ENCODE assay signal across 13 cellular contexts in genomic region chr10:282294-283139, GRCh38.
A peak's percentile ranks its signal among the peaks of the same experiment; 100 is the strongest.
DNase-seq lines count a peak whose midpoint lies in the region; ATAC-seq and TF ChIP-seq lines count a peak whose summit lies in the region.
"Had no signal": no experiment of that assay in that cellular context is flagged by ENCODE, and none has a peak within 500 bp of the region (broad histone marks: within the 10 kb centered on the region; RNA-seq: fewer than 3 reads in every experiment).

No MANE protein-coding gene starts in this region.

- no peak overlapping the region for H3K27ac ChIP-seq in CD8-positive, alpha-beta T cell (ENCODE audit: low read depth, low read length)
- H3K27ac ChIP-seq: ascending aorta had no signal

- H3K36me3 ChIP-seq in CD8-positive, alpha-beta T cell (ENCODE audit: insufficient read depth, low read length) = no peaks in the 10 kb centered on the region

- H3K4me1 ChIP-seq in CD8-positive, alpha-beta T cell (ENCODE audit: insufficient read depth, low read length) = no peaks in the 10 kb centered on the region
- H3K4me1 ChIP-seq: ascending aorta had no signal

- intact Hi-C loops in CD8-positive, alpha-beta T cell (cut with DNase I, micrococcal nuclease) = no loop called here

- H3K27me3 Mint-ChIP-seq in HFFc6 (ENCODE audit: insufficient read depth) (peaks cover 6% of the 10 kb centered on the region), T-helper 17 cell (no peaks in the 10 kb centered on the region), glutamatergic neuron (ENCODE audit: unreplicated experiment) (peaks cover 3% of the 10 kb centered on the region)
- H3K27me3 Mint-ChIP-seq in CD8-positive, alpha-beta T cell (ENCODE audit: low read depth) = no peaks in the 10 kb centered on the region

- H3K9me3 Mint-ChIP-seq in HFFc6 (no peaks in the 10 kb centered on the region), glutamatergic neuron (ENCODE audit: unreplicated experiment) (peaks cover 11% of the 10 kb centered on the region)
- H3K9me3 Mint-ChIP-seq in CD8-positive, alpha-beta T cell = no peaks in the 10 kb centered on the region

- H3K4me3 ChIP-seq in CD8-positive, alpha-beta T cell (ENCODE audit: low read depth, low read length) = no peak overlapping the region
- H3K4me3 ChIP-seq: ascending aorta had no signal

- DNase-seq in GF-D8 (lab: John Stamatoyannopoulos, UW) (peak; percentile 58), HFFc6 (peak; percentile 62), T-helper 17 cell (no peak), glutamatergic neuron (no peak), NCI-H1417 (lab: John Stamatoyannopoulos, UW) (no peak)
- DNase-seq in CD8-positive, alpha-beta T cell = no peak
- no peak for DNase-seq in stimulated activated CD4-positive, alpha-beta T cell treated with anti-CD3 and anti-CD28 coated beads, Interleukin-4, amount 100 ng/mL, for 24 hours
- DNase-seq: activated CD8-positive, alpha-beta memory T cell treated with anti-CD3 and anti-CD28 coated beads, Interleukin-2, amount 50 U/mL, for 4 hours; COR-L47; NCI-H1930; NK-92 treated with Interleukin-12 subunit alpha and Interleukin-12 subunit beta, amount 100 ng/mL, for 24 hours had no signal

- ATAC-seq in T-helper 17 cell (no peak), GM19452 (IDR thresholded peaks at IDR 0.05; ENCODE audit: unreplicated experiment) (no peak)
- no peak for ATAC-seq in CD8-positive, alpha-beta T cell

- H3K4me1 Mint-ChIP-seq in HFFc6 (ENCODE audit: low read depth) (peaks cover 37% of the 10 kb centered on the region), T-helper 17 cell (peaks cover 10% of the 10 kb centered on the region), glutamatergic neuron (ENCODE audit: low read depth, unreplicated experiment) (peaks cover 6% of the 10 kb centered on the region)
- peaks cover 2% of the 10 kb centered on the region for H3K4me1 Mint-ChIP-seq in CD8-positive, alpha-beta T cell (ENCODE audit: low read depth)

- H3K27ac Mint-ChIP-seq in HFFc6 = peak overlapping the region; percentile 33; the same call in 1 of the 2 replicates
- H3K27ac Mint-ChIP-seq in T-helper 17 cell = peak overlapping the region; percentile 79
- no peak overlapping the region for H3K27ac Mint-ChIP-seq in glutamatergic neuron (ENCODE audit: unreplicated experiment)
- no peak overlapping the region for H3K27ac Mint-ChIP-seq in CD8-positive, alpha-beta T cell

- TF ChIP-seq CTCF in HFFc6 (IDR thresholded peaks at IDR 0.05) (no peak), glutamatergic neuron (IDR thresholded peaks at IDR 0.05; ENCODE audit: partially characterized antibody, unreplicated experiment) (no peak)
- no peak for TF ChIP-seq CTCF in CD8-positive, alpha-beta T cell (IDR thresholded peaks at IDR 0.05)

- POLR2A ChIA-PET in CD8-positive, alpha-beta T cell (lab: Charles Lee) = interaction anchor here (0.9 kb wide), 1 partner anchor 186 kb away, joined by 3 read pairs; no protein-coding TSS in a partner anchor

- H3K9me3 ChIP-seq in T-helper 17 cell (ENCODE audit: control insufficient read depth, low read length, poor library complexity, severe bottlenecking) = no peaks in the 10 kb centered on the region
- no peaks in the 10 kb centered on the region for H3K9me3 ChIP-seq in CD8-positive, alpha-beta T cell (ENCODE audit: low read length)
- H3K9me3 ChIP-seq: ascending aorta had no signal

- H3K27me3 ChIP-seq in CD8-positive, alpha-beta T cell (ENCODE audit: insufficient read depth, low read length) = no peaks in the 10 kb centered on the region
- H3K27me3 ChIP-seq: ascending aorta had no signal

- H3K36me3 Mint-ChIP-seq in HFFc6 (ENCODE audit: low read depth) (peaks cover 65% of the 10 kb centered on the region), T-helper 17 cell (ENCODE audit: low read depth) (peaks cover 5% of the 10 kb centered on the region), glutamatergic neuron (ENCODE audit: unreplicated experiment) (peaks cover 13% of the 10 kb centered on the region)
- H3K36me3 Mint-ChIP-seq in CD8-positive, alpha-beta T cell = peaks cover 33% of the 10 kb centered on the region

- no peak overlapping the region for H3K4me3 Mint-ChIP-seq in HFFc6
- no peak overlapping the region for H3K4me3 Mint-ChIP-seq in T-helper 17 cell
- peak overlapping the region; percentile 38 for H3K4me3 Mint-ChIP-seq in glutamatergic neuron (ENCODE audit: unreplicated experiment)
- no peak overlapping the region for H3K4me3 Mint-ChIP-seq in CD8-positive, alpha-beta T cell

- CTCF ChIA-PET in CD8-positive, alpha-beta T cell (lab: Charles Lee) = interaction anchor here (1.2 kb wide), 1 partner anchor 13 kb away, joined by 3 read pairs; no protein-coding TSS in a partner anchor

Comparison
In these comparisons a context has a peak if more than half of its experiments do, and no peak if none do; other contexts are left out.
1. DNase-seq: peak in GF-D8 (single experiment) and HFFc6 (single experiment); none in T-helper 17 cell (0 of 3), glutamatergic neuron (single experiment), CD8-positive, alpha-beta T cell (0 of 7), stimulated activated CD4-positive, alpha-beta T cell treated with anti-CD3 and anti-CD28 coated beads, Interleukin-4, amount 100 ng/mL, for 24 hours (single experiment) and NCI-H1417 (0 of 3).
2. H3K27ac Mint-ChIP-seq: peak in HFFc6 (single experiment) and T-helper 17 cell (single experiment); none in glutamatergic neuron (single experiment) and CD8-positive, alpha-beta T cell (single experiment).